Comparison of ENCODE assay signal across 25 cellular contexts in the genomic region with DNA sequence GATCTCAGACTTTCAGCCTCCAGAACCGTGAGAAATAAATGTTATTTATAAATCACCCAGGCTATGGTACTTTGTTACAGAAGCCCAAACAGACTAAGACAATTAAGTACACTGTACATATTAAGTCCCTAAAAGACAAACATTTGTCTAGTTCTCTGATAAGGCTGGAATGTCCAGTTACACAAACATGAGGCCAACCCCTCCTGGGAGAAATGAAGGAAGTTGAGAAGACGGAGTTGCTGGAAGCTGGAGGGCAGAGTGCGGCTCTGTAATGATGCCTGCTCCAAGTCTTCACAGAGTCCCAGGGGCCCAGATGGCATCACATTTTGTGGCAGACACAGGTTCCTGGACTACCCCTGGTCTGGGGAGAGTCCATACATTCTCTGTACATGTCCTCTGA.
"Had no signal": no experiment of that assay in that cellular context is flagged by ENCODE, and none has a peak within 500 bp of the region (broad histone marks: within the 10 kb centered on the region; RNA-seq: fewer than 3 reads in every experiment).

No MANE protein-coding gene starts in this region.

- H3K27me3 ChIP-seq: adrenal gland, ascending aorta, foreskin keratinocyte, thyroid gland had no signal

- DNase-seq: activated CD4-positive, alpha-beta T cell treated with anti-CD3 and anti-CD28 coated beads, Interleukin-2, amount 50 U/mL, for 4 hours; activated CD8-positive, alpha-beta memory T cell treated with anti-CD3 and anti-CD28 coated beads for 24 hours; activated CD8-positive, alpha-beta memory T cell treated with anti-CD3 and anti-CD28 coated beads, Interleukin-2, amount 50 U/mL, for 4 hours; activated naive CD4-positive, alpha-beta T cell; activated T-cell treated with anti-CD3 and anti-CD28 coated beads, Interleukin-2, amount 50 U/mL, for 4 hours; adrenal gland; central memory CD4-positive, alpha-beta T cell; effector memory CD4-positive, alpha-beta T cell; foreskin keratinocyte; immature natural killer cell; left ventricle myocardium inferior; mammary epithelial cell; midbrain; nephron progenitor cell; nucleus accumbens; retina; spleen; stimulated activated CD4-positive, alpha-beta T cell treated with anti-CD3 and anti-CD28 coated beads, Interleukin-4, amount 100 ng/mL, for 4 hours; stimulated activated naive CD8-positive, alpha-beta T cell treated with anti-CD3 and anti-CD28 coated beads, Interleukin-15, Interleukin-2, amounts not matched to agents 100 U/mL and 50 U/mL, for 24 hours; T-cell; thyroid gland had no signal

- H3K9me3 ChIP-seq: adrenal gland, ascending aorta, left ventricle myocardium inferior, spleen, thyroid gland had no signal

- H3K9me3 Mint-ChIP-seq: activated T-cell treated with anti-CD3 and anti-CD28 coated beads, Interleukin-2, amount 50 U/mL, for 4 hours; activated T-helper 2 cell treated with anti-CD3 and anti-CD28 coated beads, Interferon-gamma antibody, Interleukin-2, Interleukin-4, amounts not matched to agents 10 μg/mL and 5 μg/mL and 100 μg/mL, durations not matched to agents 14 hours and 24 hours and 36 hours; nephron progenitor cell; T-cell; WTC11 had no signal

- H3K4me3 ChIP-seq: adrenal gland, ascending aorta, left ventricle myocardium inferior, spleen, thyroid gland had no signal

- ATAC-seq: activated T-cell treated with anti-CD3 and anti-CD28 coated beads, Interleukin-2, amount 50 U/mL, for 4 hours; foreskin keratinocyte; stimulated activated naive CD8-positive, alpha-beta T cell treated with anti-CD3 and anti-CD28 coated beads, Interleukin-15, Interleukin-2, amounts not matched to agents 100 U/mL and 50 U/mL, for 24 hours; T-cell; WTC11 had no signal

- H3K27ac Mint-ChIP-seq: activated naive CD8-positive, alpha-beta T cell; activated T-helper 2 cell treated with anti-CD3 and anti-CD28 coated beads, Interferon-gamma antibody, Interleukin-2, Interleukin-4, amounts not matched to agents 10 μg/mL and 5 μg/mL and 100 μg/mL, durations not matched to agents 14 hours and 24 hours and 36 hours; immature natural killer cell; nephron progenitor cell; T-cell; WTC11 had no signal

- H3K36me3 ChIP-seq: adrenal gland, ascending aorta, left ventricle myocardium inferior, spleen, thyroid gland had no signal

- H3K36me3 Mint-ChIP-seq: activated naive CD8-positive, alpha-beta T cell; immature natural killer cell; T-cell; WTC11 had no signal

- H3K4me1 Mint-ChIP-seq: immature natural killer cell, T-cell had no signal

- H3K4me3 Mint-ChIP-seq: activated naive CD8-positive, alpha-beta T cell; activated T-cell treated with anti-CD3 and anti-CD28 coated beads, Interleukin-2, amount 50 U/mL, for 4 hours; immature natural killer cell; nephron progenitor cell; T-cell; WTC11 had no signal

- H3K4me1 ChIP-seq: adrenal gland, ascending aorta, foreskin keratinocyte, left ventricle myocardium inferior, spleen, thyroid gland had no signal

- H3K27ac ChIP-seq: adrenal gland, ascending aorta, foreskin keratinocyte, left ventricle myocardium inferior, spleen, thyroid gland had no signal
